In the genomic region with DNA sequence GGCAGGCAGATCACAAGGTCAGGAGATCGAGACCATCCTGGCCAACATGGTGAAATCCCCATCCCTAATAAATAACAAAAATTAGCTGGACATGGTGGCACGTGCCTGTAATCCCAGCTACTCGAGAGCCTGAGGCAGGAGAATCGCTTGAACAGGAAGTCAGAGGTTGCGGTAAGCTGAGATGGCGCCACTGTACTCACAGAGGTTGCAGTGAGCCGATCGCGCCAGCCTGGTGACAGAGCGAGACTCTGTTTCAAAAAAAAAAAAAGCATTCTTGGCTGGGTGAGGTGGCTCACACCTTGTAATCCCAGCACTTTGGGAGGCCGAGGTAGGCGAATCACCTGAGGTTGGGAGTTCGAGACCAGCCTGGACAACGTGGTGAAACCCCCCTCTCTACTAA, we compare ENCODE assay signal across 1 cellular context.
A peak's percentile ranks its signal among the peaks of the same experiment; 100 is the strongest.
TF ChIP-seq lines count a peak whose summit lies in the region.

No MANE protein-coding gene starts in this region.

TF ChIP-seq in H1, 55 proteins besides CTCF, POLR2A, EP300 and RAD21:
- peak; percentile 83 for TF ChIP-seq POLR2AphosphoS5 (IDR thresholded peaks at IDR 0.05; ENCODE audit: low read depth, low read length)
